In genomic region chr14:94020267-94020666, GRCh38 we compare ENCODE assay signal across 24 cellular contexts. TPM values are rescaled to one million over a fixed set of nuclear protein-coding genes. Genes with fewer than 3 reads are reported as not detected.
A peak's percentile ranks its signal among the peaks of the same experiment; 100 is the strongest.
DNase-seq lines count a peak whose midpoint lies in the region; ATAC-seq, FAIRE-seq and TF ChIP-seq lines count a peak whose summit lies in the region.
"Had no signal": no experiment of that assay in that cellular context is flagged by ENCODE, and none has a peak within 500 bp of the region (broad histone marks: within the 10 kb centered on the region; RNA-seq: fewer than 3 reads in every experiment).

No MANE protein-coding gene starts in this region.

- BruUV-seq in Calu3 (replicated peaks; lab: Mats Ljungman, UMichigan): no TSS peak
- BruUV-seq in IMR-90 (replicated peaks; lab: Mats Ljungman, UMichigan): no TSS peak
- no TSS peak for BruUV-seq in K562 (replicated peaks; lab: Mats Ljungman, UMichigan)

- H3K4me1 ChIP-seq in IMR-90 (ENCODE audit: control insufficient read depth, insufficient read depth, low read length) (no peaks in the 10 kb centered on the region), K562 (replicated peaks in 1 of 2; ENCODE audit: control insufficient read depth in 2 of 2, insufficient read depth in 2 of 2, low read length in 2 of 2) (no peaks in the 10 kb centered on the region), trophoblast cell (ENCODE audit: control insufficient read depth in 1 of 2, insufficient read depth in 2 of 2, low read length in 2 of 2) (peaks cover 0 to 7% of the 10 kb centered on the region in 2 experiments)

- dilution Hi-C loops in IMR-90 (cut with HindIII; ENCODE audit: low sequenced_read_pairs, unreplicated experiment): no loop called here

- TF ChIP-seq CTCF in Calu3 (IDR thresholded peaks at IDR 0.05; ENCODE audit: unreplicated experiment) (no peak), IMR-90 (conservative IDR thresholded peaks at IDR 0.05; ENCODE audit: low read depth, low read length) (no peak), K562 (IDR thresholded peaks at IDR 0.05 in 2 of 3, conservative IDR thresholded peaks at IDR 0.05 in 1 of 3; ENCODE audit: insufficient read depth in 2 of 3, low read depth in 1 of 3, low read length in 3 of 3) (no peak)

- intact Hi-C loops in Calu3 (cut with micrococcal nuclease; ENCODE audit: unreplicated experiment): no loop called here
- intact Hi-C loops in IMR-90 (cut with micrococcal nuclease): no loop called here
- intact Hi-C loops in K562 (cut with micrococcal nuclease): no loop called here

- H2AK9ac ChIP-seq in IMR-90 (replicated peaks; ENCODE audit: low read depth, low read length, poor library complexity): no peak overlapping the region

- H3K14ac ChIP-seq in IMR-90 (replicated peaks; ENCODE audit: low read depth, low read length): no peak overlapping the region
- no peak overlapping the region for H3K14ac ChIP-seq in trophoblast cell (ENCODE audit: low read length)

- H3K27ac ChIP-seq in IMR-90 (ENCODE audit: insufficient read depth, low read length): no peak overlapping the region
- H3K27ac ChIP-seq in K562 (ENCODE audit: extremely low read depth, low read depth, low read length): no peak overlapping the region
- H3K27ac ChIP-seq in trophoblast cell (ENCODE audit: low read depth, low read length): no peak overlapping the region
- H3K27ac ChIP-seq: BLaER1 treated with 17β-estradiol and CSF1 and Interleukin-3, amounts not matched to agents 10 nM and 100 nM; RWPE1 had no signal

- no peak overlapping the region for H3K9ac ChIP-seq in IMR-90 (ENCODE audit: low read depth, low read length)
- no peak overlapping the region for H3K9ac ChIP-seq in K562 (ENCODE audit: insufficient read depth in 1 of 2, low read depth in 2 of 2, low read length in 2 of 2)
- no peak overlapping the region for H3K9ac ChIP-seq in trophoblast cell (ENCODE audit: low read length)
- H3K9ac ChIP-seq: BLaER1 treated with 17β-estradiol and CSF1 and Interleukin-3, amounts not matched to agents 10 nM and 100 nM; SK-N-SH had no signal

- H4K91ac ChIP-seq in IMR-90 (ENCODE audit: insufficient read depth, low read depth, low read length): no peak overlapping the region
- peak overlapping the region; percentile 20 for H4K91ac ChIP-seq in trophoblast cell (ENCODE audit: low read depth, low read length)

- H2AK5ac ChIP-seq in IMR-90 (ENCODE audit: low read depth, low read length) (no peak overlapping the region), trophoblast cell (ENCODE audit: low read length) (no peak overlapping the region)

- H3K4me2 ChIP-seq in IMR-90 (ENCODE audit: low read depth, low read length) (no peak overlapping the region), K562 (ENCODE audit: insufficient read depth, low read length) (no peak overlapping the region), trophoblast cell (ENCODE audit: low read length) (no peak overlapping the region)
- H3K4me2 ChIP-seq: SK-N-SH had no signal

- peak overlapping the region; percentile 40 for H3K27ac Mint-ChIP-seq in Calu3 (ENCODE audit: unreplicated experiment)

- FAIRE-seq in K562 (lab: Jason Lieb, UNC): no peak
- FAIRE-seq: GM19239 had no signal

- H2BK120ac ChIP-seq in IMR-90 (ENCODE audit: low read depth, low read length) (no peak overlapping the region), trophoblast cell (ENCODE audit: insufficient read depth, low read length, poor library complexity) (peak overlapping the region; percentile 8)

- no peak overlapping the region for H3K4me3 Mint-ChIP-seq in Calu3 (ENCODE audit: low read depth, unreplicated experiment)
- H3K4me3 Mint-ChIP-seq: CD4-positive, alpha-beta memory T cell had no signal

- H3K9me1 ChIP-seq in IMR-90 (ENCODE audit: insufficient read depth, low read length) (no peaks in the 10 kb centered on the region), K562 (ENCODE audit: control insufficient read depth, insufficient read depth, low read length) (no peaks in the 10 kb centered on the region)

- CTCF ChIA-PET in Calu3 (lab: Charles Lee): interaction anchor here (1.2 kb wide), 1 partner anchor 368 kb away, joined by 3 read pairs; the partner anchor contains the start of gene SERPINA1
- CTCF ChIA-PET in IMR-90 (lab: Yijun Ruan, JAX): interaction anchor here (1.6 kb wide), 1 partner anchor 80 kb away, joined by 4 read pairs; no protein-coding TSS in a partner anchor
- CTCF ChIA-PET in K562 (lab: Yijun Ruan, JAX; ENCODE audit: low intra/inter-chr PET ratio): no interaction called here

- H2BK12ac ChIP-seq in trophoblast cell (ENCODE audit: low read length): no peak overlapping the region

- H4K20me1 ChIP-seq in IMR-90 (ENCODE audit: insufficient read depth, low read length) (no peaks in the 10 kb centered on the region), K562 (replicated peaks; ENCODE audit: control insufficient read depth, insufficient read depth, low read length) (no peaks in the 10 kb centered on the region)

- H3K4me1 Mint-ChIP-seq in Calu3 (ENCODE audit: low read depth, unreplicated experiment): peaks cover 55% of the 10 kb centered on the region

- H3K18ac ChIP-seq in IMR-90 (ENCODE audit: low read depth, low read length): no peak overlapping the region
- no peak overlapping the region for H3K18ac ChIP-seq in trophoblast cell (ENCODE audit: low read length)

- no peaks in the 10 kb centered on the region for H3K79me1 ChIP-seq in IMR-90 (ENCODE audit: low read depth in 1 of 2, low read length in 2 of 2)
- peaks cover 4% of the 10 kb centered on the region for H3K79me1 ChIP-seq in trophoblast cell (ENCODE audit: low read length)

- ATAC-seq in IMR-90 (ENCODE audit: low read depth) (no peak), K562 (no peak), GM18502 (IDR thresholded peaks at IDR 0.05; ENCODE audit: poor library complexity, unreplicated experiment) (no peak), HG02970 (IDR thresholded peaks at IDR 0.05; ENCODE audit: low FRiP score, unreplicated experiment) (no peak)

- TF ChIP-seq EP300 in K562 (IDR thresholded peaks at IDR 0.05; ENCODE audit: low read length): no peak

- no peak overlapping the region for H2BK20ac ChIP-seq in IMR-90 (ENCODE audit: low read depth, low read length)

- TF ChIP-seq POLR2A in IMR-90 (IDR thresholded peaks at IDR 0.05; ENCODE audit: low read depth, low read length) (no peak), K562 (conservative IDR thresholded peaks at IDR 0.05) (no peak)

- H3K27me3 Mint-ChIP-seq in Calu3 (ENCODE audit: unreplicated experiment): no peaks in the 10 kb centered on the region
- H3K27me3 Mint-ChIP-seq: CD4-positive, alpha-beta memory T cell had no signal

- peak overlapping the region; percentile 1 for H2AFZ ChIP-seq in IMR-90 (replicated peaks; ENCODE audit: low read length, poor library complexity)
- no peak overlapping the region for H2AFZ ChIP-seq in K562 (ENCODE audit: low read depth, low read length)
- no peak overlapping the region for H2AFZ ChIP-seq in trophoblast cell (ENCODE audit: insufficient read depth, low read length, poor library complexity)

- no peak overlapping the region for H2BK5ac ChIP-seq in IMR-90 (ENCODE audit: low read depth, low read length, poor library complexity, severe bottlenecking)
- peak overlapping the region; percentile 16 for H2BK5ac ChIP-seq in trophoblast cell (ENCODE audit: low read depth, low read length, poor library complexity)

- no peaks in the 10 kb centered on the region for H3K36me3 ChIP-seq in IMR-90 (ENCODE audit: control insufficient read depth, insufficient read depth, low read length)
- no peaks in the 10 kb centered on the region for H3K36me3 ChIP-seq in K562 (ENCODE audit: control insufficient read depth, insufficient read depth, low read length)
- H3K36me3 ChIP-seq in trophoblast cell (ENCODE audit: control insufficient read depth in 1 of 2, insufficient read depth in 2 of 2, low read length in 2 of 2): no peaks in the 10 kb centered on the region
- H3K36me3 ChIP-seq: BLaER1 treated with 17β-estradiol and CSF1 and Interleukin-3, amounts not matched to agents 10 nM and 100 nM had no signal

- H4K8ac ChIP-seq in IMR-90 (ENCODE audit: low read depth in 2 of 2, low read length in 2 of 2) (no peak overlapping the region), trophoblast cell (ENCODE audit: low read depth, low read length) (no peak overlapping the region)

- H3K79me2 ChIP-seq in K562 (ENCODE audit: control insufficient read depth, insufficient read depth, low read length) (no peaks in the 10 kb centered on the region), trophoblast cell (ENCODE audit: control insufficient read depth, insufficient read depth, low read length, poor library complexity) (no peaks in the 10 kb centered on the region)

- DNase-seq in Calu3 (no peak), IMR-90 (no peak), K562 (ENCODE audit: extremely low read depth in 1 of 4, low spot score in 3 of 4) (no peak), trophoblast cell (no peak), A172 (ENCODE audit: low spot score) (no peak)
- DNase-seq: Caco-2; CD4-positive, alpha-beta memory T cell; GOT3; KBM-7; NCI-H1092 treated with DMSO at 0.1 percent for 48 hours; NCI-H1436 treated with DMSO at 0.1 percent for 48 hours; NCI-H2029; NCI-H226; NCI-H510A treated with DMSO at 0.1 percent for 48 hours; NCI-H748 treated with DMSO at 0.1 percent for 48 hours; NK-92 treated with Interleukin-12 subunit alpha and Interleukin-12 subunit beta, amount 100 ng/mL, for 24 hours; SIG-M5; SK-N-SH had no signal

- H3K27me3 ChIP-seq in IMR-90 (ENCODE audit: control insufficient read depth, insufficient read depth, low read length): peaks cover 25% of the 10 kb centered on the region
- peaks cover 0 to 31% of the 10 kb centered on the region in 2 experiments; a peak in 3 of 5 replicates for H3K27me3 ChIP-seq in K562 (ENCODE audit: control insufficient read depth in 2 of 2, insufficient read depth in 2 of 2, low read length in 2 of 2)
- H3K27me3 ChIP-seq in trophoblast cell (ENCODE audit: insufficient read depth, low read length): no peaks in the 10 kb centered on the region
- H3K27me3 ChIP-seq: BLaER1 treated with 17β-estradiol and CSF1 and Interleukin-3, amounts not matched to agents 10 nM and 100 nM had no signal

- H3K4me3 ChIP-seq in IMR-90 (ENCODE audit: insufficient read depth, low read depth, low read length): no peak overlapping the region
- no peak overlapping the region for H3K4me3 ChIP-seq in K562
- H3K4me3 ChIP-seq in trophoblast cell (ENCODE audit: low read depth, low read length): no peak overlapping the region
- H3K4me3 ChIP-seq: BLaER1 treated with 17β-estradiol and CSF1 and Interleukin-3, amounts not matched to agents 10 nM and 100 nM had no signal

- no peaks in the 10 kb centered on the region for H3K9me3 Mint-ChIP-seq in Calu3 (ENCODE audit: low read depth, unreplicated experiment)
- H3K9me3 Mint-ChIP-seq: CD4-positive, alpha-beta memory T cell had no signal

- H3K4ac ChIP-seq in IMR-90 (ENCODE audit: low read depth, low read length) (no peak overlapping the region), trophoblast cell (ENCODE audit: low read depth, low read length) (no peak overlapping the region)

- in situ Hi-C loops in IMR-90 (cut with MboI; ENCODE audit: low sequenced_read_pairs): no loop called here
- in situ Hi-C loops in K562 (cut with MboI): no loop called here

- peaks cover 13% of the 10 kb centered on the region for H3K36me3 Mint-ChIP-seq in Calu3 (ENCODE audit: insufficient read depth, unreplicated experiment)
- H3K36me3 Mint-ChIP-seq: CD4-positive, alpha-beta memory T cell had no signal

- H3K23ac ChIP-seq in IMR-90 (ENCODE audit: low read depth, low read length) (no peak overlapping the region), trophoblast cell (ENCODE audit: low read length) (no peak overlapping the region)

- H4K12ac ChIP-seq in trophoblast cell (ENCODE audit: low read depth, low read length): no peak overlapping the region

- no peak overlapping the region for H2BK15ac ChIP-seq in IMR-90 (ENCODE audit: low read depth, low read length)

- H3K56ac ChIP-seq in IMR-90 (ENCODE audit: extremely low read depth, insufficient read depth, low read length): no peak overlapping the region

- H3K9me3 ChIP-seq in IMR-90 (ENCODE audit: control insufficient read depth, insufficient read depth, low read length) (no peaks in the 10 kb centered on the region), K562 (replicated peaks; ENCODE audit: control insufficient read depth, insufficient read depth, low read depth, low read length) (no peaks in the 10 kb centered on the region), trophoblast cell (ENCODE audit: insufficient read depth, low read depth, low read length) (peaks cover 2% of the 10 kb centered on the region)
- H3K9me3 ChIP-seq: BLaER1 treated with 17β-estradiol and CSF1 and Interleukin-3, amounts not matched to agents 10 nM and 100 nM; Caco-2; SK-N-SH had no signal

- WGBS in IMR-90 (ENCODE audit: extremely low coverage in 2 of 2, insufficient read length in 1 of 2), 2 experiments: 68% methylated on average over 4 of the region's 4 CpGs; no CpG with 5 or more reads in 1 of the 2 experiments
- WGBS in K562 (ENCODE audit: insufficient coverage, low coverage, missing lambda C conversion rate): 21% methylated on average over 3 of the region's 4 CpGs
- no CpG with 5 or more reads among the region's 4 CpGs for WGBS in trophoblast cell (ENCODE audit: extremely low coverage, insufficient coverage, insufficient read length)

- H4K5ac ChIP-seq in IMR-90 (ENCODE audit: low read depth, low read length): no peak overlapping the region

- POLR2A ChIA-PET in IMR-90 (lab: Charles Lee; ENCODE audit: unreplicated experiment) (no interaction called here), K562 (lab: Yijun Ruan, JAX) (no interaction called here)

- TF ChIP-seq RAD21 in IMR-90 (IDR thresholded peaks at IDR 0.05; ENCODE audit: low read length): no peak
- TF ChIP-seq RAD21 in K562 (CRISPR knock-in tag; conservative IDR thresholded peaks at IDR 0.05 in 1 of 2, IDR thresholded peaks at IDR 0.05 in 1 of 2): no peak

RNA-seq across cellular contexts. Expression of gene OTUB2, which starts 5.9 kb away (rescaled TPM):
- total RNA-seq in Calu3 (2022) (15.3 and 22.2 TPM in 2 replicates), IMR-90 (2012; rRNA removed) (2.2 and 2.5 TPM in 2 replicates), K562 (2014; rRNA removed) (0.23 and 0.24 TPM in 2 replicates), K562 (2014; rRNA removed; fragmentation: Illumina TruSeq; extraction: Trizol) (0.07 and 0.35 TPM in 2 replicates), K562 (2015; rRNA removed; fragmentation: Illumina TruSeq; extraction: Trizol) (0.11 and 0.15 TPM in 2 replicates), K562 (2021) (0.31 and 0.34 TPM in 2 replicates)
- polyA plus RNA-seq in IMR-90 (2012; rRNA removed) (1.0 and 1.1 TPM in 2 replicates), K562 (2011; rRNA removed) (0.11 and 0.20 TPM in 2 replicates), K562 (2014; fragmentation: Illumina TruSeq; extraction: Trizol) (0.15 and 0.21 TPM in 2 replicates), K562 (2014; fragmentation: Nextera tagmentation; extraction: Ambion mirVana) (under 1 TPM; 0.01 to 0.08 TPM), K562 (2014; rRNA removed) (0.08 and 0.26 TPM in 2 replicates)
- 0.50 and 0.87 TPM in 2 replicates for polyA plus RNA-seq in IMR-90 (2012; cell fraction: cytosol; rRNA removed)
- 0.95 and 1.3 TPM in 2 replicates for polyA plus RNA-seq in IMR-90 (2012; cell fraction: nucleus; rRNA removed; ENCODE audit: low replicate concordance)
- total RNA-seq in K562 (2011; cell fraction: chromatin; rRNA removed; ENCODE audit: low replicate concordance): 0.12 and 0.72 TPM in 2 replicates
- total RNA-seq in K562 (2011; cell fraction: nucleolus; rRNA removed): 0.26 and 1.0 TPM in 2 replicates
- 0.22 and 0.38 TPM in 2 replicates for total RNA-seq in K562 (2011; cell fraction: nucleoplasm; rRNA removed)
- polyA plus RNA-seq in K562 (2011; cell fraction: cytosol; rRNA removed): 0.09 and 0.12 TPM in 2 replicates
- 0.18 and 0.33 TPM in 2 replicates for polyA plus RNA-seq in K562 (2011; cell fraction: nucleus; rRNA removed)
- polyA plus RNA-seq in K562 (2012): 0.21 and 0.28 TPM in 2 replicates
- polyA minus RNA-seq in K562 (2011; rRNA and poly(A)+ RNA removed): 0.18 and 0.46 TPM in 2 replicates
- 0.67 TPM in 1 of 2 replicates, not detected in the other for polyA minus RNA-seq in K562 (2011; cell fraction: cytosol; rRNA and poly(A)+ RNA removed)
- polyA minus RNA-seq in K562 (2011; cell fraction: nucleus; rRNA and poly(A)+ RNA removed): 0.22 and 0.40 TPM in 2 replicates
- polyA plus RNA-seq in trophoblast cell (2013): 29.6 and 30.4 TPM in 2 replicates
- total RNA-seq in A172 (2014; rRNA removed; shearing (Covaris generic)): 0.53 and 1.2 TPM in 2 replicates

RNA-seq across cellular contexts. Expression of gene CCDC197, which starts 23.2 kb away (rescaled TPM):
- total RNA-seq in Calu3 (2022) (not detected in 2 replicates), IMR-90 (2012; rRNA removed) (not detected in 2 replicates), K562 (2014; rRNA removed) (not detected in 2 replicates), K562 (2014; rRNA removed; fragmentation: Illumina TruSeq; extraction: Trizol) (not detected in 2 replicates), K562 (2015; rRNA removed; fragmentation: Illumina TruSeq; extraction: Trizol) (not detected in 2 replicates), K562 (2021) (not detected in 2 replicates)
- polyA plus RNA-seq in IMR-90 (2012; rRNA removed) (not detected in 2 replicates), K562 (2011; rRNA removed) (not detected in 2 replicates), K562 (2014; fragmentation: Illumina TruSeq; extraction: Trizol) (not detected in 2 replicates), K562 (2014; fragmentation: Nextera tagmentation; extraction: Ambion mirVana) (not detected), K562 (2014; rRNA removed) (not detected in 2 replicates)
- polyA plus RNA-seq in IMR-90 (2012; cell fraction: cytosol; rRNA removed): not detected in 2 replicates
- polyA plus RNA-seq in IMR-90 (2012; cell fraction: nucleus; rRNA removed; ENCODE audit: low replicate concordance): not detected in 2 replicates
- not detected in 2 replicates for total RNA-seq in K562 (2011; cell fraction: chromatin; rRNA removed; ENCODE audit: low replicate concordance)
- not detected in 2 replicates for total RNA-seq in K562 (2011; cell fraction: nucleolus; rRNA removed)
- not detected in 2 replicates for total RNA-seq in K562 (2011; cell fraction: nucleoplasm; rRNA removed)
- polyA plus RNA-seq in K562 (2011; cell fraction: cytosol; rRNA removed): not detected in 2 replicates
- not detected in 2 replicates for polyA plus RNA-seq in K562 (2011; cell fraction: nucleus; rRNA removed)
- not detected in 2 replicates for polyA plus RNA-seq in K562 (2012)
- polyA minus RNA-seq in K562 (2011; rRNA and poly(A)+ RNA removed): not detected in 2 replicates
- not detected in 2 replicates for polyA minus RNA-seq in K562 (2011; cell fraction: cytosol; rRNA and poly(A)+ RNA removed)
- not detected in 2 replicates for polyA minus RNA-seq in K562 (2011; cell fraction: nucleus; rRNA and poly(A)+ RNA removed)
- 0.03 TPM in 1 of 2 replicates, not detected in the other for polyA plus RNA-seq in trophoblast cell (2013)
- not detected in 2 replicates for total RNA-seq in A172 (2014; rRNA removed; shearing (Covaris generic))
- total RNA-seq: Caco-2; CD4-positive, alpha-beta memory T cell; G401 had no signal
- polyA plus RNA-seq: CD4-positive, alpha-beta memory T cell; SK-N-SH had no signal

RNA-seq across cellular contexts. Expression of gene ASB2, which starts 43.9 kb away (rescaled TPM):
- total RNA-seq in Calu3 (2022) (0.17 and 0.19 TPM in 2 replicates), IMR-90 (2012; rRNA removed) (0.54 and 0.83 TPM in 2 replicates), K562 (2014; rRNA removed) (not detected in 2 replicates), K562 (2014; rRNA removed; fragmentation: Illumina TruSeq; extraction: Trizol) (not detected in 2 replicates), K562 (2015; rRNA removed; fragmentation: Illumina TruSeq; extraction: Trizol) (not detected in 2 replicates), K562 (2021) (not detected in 2 replicates)
- polyA plus RNA-seq in IMR-90 (2012; rRNA removed) (0.77 and 0.98 TPM in 2 replicates), K562 (2011; rRNA removed) (not detected in 2 replicates), K562 (2014; fragmentation: Illumina TruSeq; extraction: Trizol) (not detected in 2 replicates), K562 (2014; fragmentation: Nextera tagmentation; extraction: Ambion mirVana) (not detected), K562 (2014; rRNA removed) (not detected in 2 replicates)
- 0.42 and 0.78 TPM in 2 replicates for polyA plus RNA-seq in IMR-90 (2012; cell fraction: cytosol; rRNA removed)
- polyA plus RNA-seq in IMR-90 (2012; cell fraction: nucleus; rRNA removed; ENCODE audit: low replicate concordance): 1.3 and 3.4 TPM in 2 replicates
- not detected in 2 replicates for total RNA-seq in K562 (2011; cell fraction: chromatin; rRNA removed; ENCODE audit: low replicate concordance)
- total RNA-seq in K562 (2011; cell fraction: nucleolus; rRNA removed): not detected in 2 replicates
- not detected in 2 replicates for total RNA-seq in K562 (2011; cell fraction: nucleoplasm; rRNA removed)
- not detected in 2 replicates for polyA plus RNA-seq in K562 (2011; cell fraction: cytosol; rRNA removed)
- polyA plus RNA-seq in K562 (2011; cell fraction: nucleus; rRNA removed): not detected in 2 replicates
- 0.12 TPM in 1 of 2 replicates, not detected in the other for polyA plus RNA-seq in K562 (2012)
- not detected in 2 replicates for polyA minus RNA-seq in K562 (2011; rRNA and poly(A)+ RNA removed)
- not detected in 2 replicates for polyA minus RNA-seq in K562 (2011; cell fraction: cytosol; rRNA and poly(A)+ RNA removed)
- not detected in 2 replicates for polyA minus RNA-seq in K562 (2011; cell fraction: nucleus; rRNA and poly(A)+ RNA removed)
- polyA plus RNA-seq in trophoblast cell (2013): 0.83 and 1.3 TPM in 2 replicates
- not detected in 2 replicates for total RNA-seq in A172 (2014; rRNA removed; shearing (Covaris generic))
- total RNA-seq: Caco-2 had no signal
